15 cellular contexts compared by ENCODE assay signal in genomic region chr20:15336011-15336410, GRCh38.
DNase-seq lines count a peak whose midpoint lies in the region; ATAC-seq, FAIRE-seq and TF ChIP-seq lines count a peak whose summit lies in the region.
"Had no signal": no experiment of that assay in that cellular context is flagged by ENCODE, and none has a peak within 500 bp of the region (broad histone marks: within the 10 kb centered on the region; RNA-seq: fewer than 3 reads in every experiment).

No MANE protein-coding gene starts in this region.

- H2AFZ ChIP-seq in GM12878 (ENCODE audit: control insufficient read depth, low read depth, low read length) = no peak overlapping the region

- SMC1A ChIA-PET in GM12878 (lab: Charles Lee; ENCODE audit: uncharacterized antibody, unreplicated experiment) = no interaction called here

- H2AK5ac ChIP-seq in mesendoderm (ENCODE audit: low read length) = no peak overlapping the region

- 0 out of 2 replicates have a peak overlapping the region, but pooled peaks have one; percentile 10 for H3K4me2 ChIP-seq in GM12878 (ENCODE audit: control insufficient read depth, insufficient read depth)
- no peak overlapping the region for H3K4me2 ChIP-seq in mesendoderm (ENCODE audit: low read length)
- H3K4me2 ChIP-seq: BLaER1, KMS-11 had no signal

- no peak for TF ChIP-seq CTCF in GM12878 (IDR thresholded peaks at IDR 0.05 in 2 of 3, conservative IDR thresholded peaks at IDR 0.05 in 1 of 3; ENCODE audit: control insufficient read depth in 2 of 3, extremely low read depth in 1 of 3, insufficient read depth in 1 of 3, low read depth in 3 of 3, low read length in 3 of 3)

- CTCF ChIA-PET in GM12878 (lab: Yijun Ruan, JAX) = no interaction called here

- H3K4me1 ChIP-seq in HUES6 (ENCODE audit: control insufficient read depth, insufficient read depth, low read length) = peaks cover 5% of the 10 kb centered on the region; the same call in 1 of the 2 replicates
- H3K4me1 ChIP-seq in GM12878 (ENCODE audit: control insufficient read depth, insufficient read depth, low read length) = peaks cover 6% of the 10 kb centered on the region; the same call in 1 of the 2 replicates
- H3K4me1 ChIP-seq in mesendoderm (ENCODE audit: control insufficient read depth, low read depth, low read length) = peaks cover 4% of the 10 kb centered on the region
- H3K4me1 ChIP-seq: Caco-2 had no signal

- no peak overlapping the region for H4K8ac ChIP-seq in mesendoderm (ENCODE audit: low read depth, low read length)

- no peak for TF ChIP-seq EP300 in GM12878 (IDR thresholded peaks at IDR 0.05; ENCODE audit: borderline replicate concordance in 1 of 2, control insufficient read depth in 1 of 2, low read depth in 2 of 2, low read length in 2 of 2)

- POLR2A ChIA-PET in GM12878 (lab: Charles Lee) = no interaction called here

- no TSS peak for BruUV-seq in GM12878 (replicated peaks; lab: Mats Ljungman, UMichigan)

- DNase-seq in ELF-1 (ENCODE audit: low read depth, low spot score) = peak; percentile 58
- no peak for DNase-seq in GM12878 (ENCODE audit: low read depth, low spot score)
- DNase-seq in mesendoderm = peak; percentile 36
- no peak for DNase-seq in HT-29 (ENCODE audit: low spot score)
- DNase-seq in T-helper 9 cell = no peak
- DNase-seq in activated CD4-positive, alpha-beta T cell treated with anti-CD3 and anti-CD28 coated beads, Interleukin-2, amount 50 U/mL, for 48 hours = no peak
- DNase-seq: Caco-2; CD8-positive, alpha-beta memory T cell; DND-41; GF-D8 had no signal

- no peak overlapping the region for H3K4me3 ChIP-seq in HUES6 (ENCODE audit: low read depth, low read length)
- H3K4me3 ChIP-seq in GM12878 = no peak overlapping the region
- no peak overlapping the region for H3K4me3 ChIP-seq in mesendoderm (ENCODE audit: low read length)
- H3K4me3 ChIP-seq: BLaER1 had no signal

- RAD21 ChIA-PET in GM12878 (lab: Charles Lee; ENCODE audit: unreplicated experiment) = no interaction called here

- no peak overlapping the region for H2BK120ac ChIP-seq in mesendoderm (ENCODE audit: low read depth, low read length)

- H3K36me3 ChIP-seq in HUES6 (ENCODE audit: control insufficient read depth, insufficient read depth, low read length) (no peaks in the 10 kb centered on the region), GM12878 (ENCODE audit: control insufficient read depth in 2 of 2, insufficient read depth in 2 of 2, low read length in 1 of 2) (no peaks in the 10 kb centered on the region), mesendoderm (ENCODE audit: control insufficient read depth, insufficient read depth, low read length) (no peaks in the 10 kb centered on the region)
- H3K36me3 ChIP-seq: BLaER1 had no signal

- H3K9ac ChIP-seq in HUES6 (ENCODE audit: low read length) = no peak overlapping the region
- no peak overlapping the region for H3K9ac ChIP-seq in GM12878 (ENCODE audit: control insufficient read depth, insufficient read depth, low read length)
- H3K9ac ChIP-seq in mesendoderm (ENCODE audit: low read length) = no peak overlapping the region
- H3K9ac ChIP-seq: BLaER1, KMS-11 had no signal

- intact Hi-C loops in GM12878 (cut with micrococcal nuclease; ENCODE audit: unreplicated experiment) = no loop called here

- no peak overlapping the region for H3K4ac ChIP-seq in mesendoderm (ENCODE audit: low read depth, low read length)

- H3K27ac ChIP-seq in HUES6 (ENCODE audit: low read depth, low read length) (peak overlapping the region; percentile 37; the same call in 1 of the 2 replicates), GM12878 (ENCODE audit: control insufficient read depth, insufficient read depth) (no peak overlapping the region), mesendoderm (ENCODE audit: low read depth, low read length) (peak overlapping the region; percentile 44)
- H3K27ac ChIP-seq: BLaER1, KMS-11 had no signal

- 77% methylated on average over 2 of the region's 2 CpGs for WGBS in GM12878 (ENCODE audit: insufficient coverage, insufficient replicate concordance, low lambda C conversion rate, missing lambda C conversion rate)
- no CpG with 5 or more reads among the region's 2 CpGs for WGBS in mesendoderm (ENCODE audit: extremely low coverage, insufficient coverage, low lambda C conversion rate)

- FAIRE-seq in GM12878 (lab: Jason Lieb, UNC) = no peak
- FAIRE-seq: A204.1, H54 had no signal

- H2BK5ac ChIP-seq in mesendoderm (ENCODE audit: low read length) = no peak overlapping the region

- no peak overlapping the region for H4K5ac ChIP-seq in mesendoderm (ENCODE audit: low read length)

- no peaks in the 10 kb centered on the region for H4K20me1 ChIP-seq in GM12878 (ENCODE audit: control insufficient read depth, insufficient read depth)
- H4K20me1 ChIP-seq: BLaER1 had no signal

- no peaks in the 10 kb centered on the region for H3K79me1 ChIP-seq in mesendoderm (ENCODE audit: low read length)

- H3K23ac ChIP-seq in mesendoderm (ENCODE audit: low read length) = no peak overlapping the region

- H3K18ac ChIP-seq in mesendoderm (ENCODE audit: low read length) = peak overlapping the region; percentile 18

- no peak overlapping the region for H2BK15ac ChIP-seq in mesendoderm (replicated peaks; ENCODE audit: low read depth)

- H3K27me3 ChIP-seq in HUES6 (ENCODE audit: control insufficient read depth, insufficient read depth, low read length) (no peaks in the 10 kb centered on the region), GM12878 (replicated peaks in 1 of 2; ENCODE audit: control insufficient read depth in 2 of 2, insufficient read depth in 2 of 2, low read length in 1 of 2) (no peaks in the 10 kb centered on the region), mesendoderm (ENCODE audit: insufficient read depth, low read length, poor library complexity) (no peaks in the 10 kb centered on the region)
- H3K27me3 ChIP-seq: BLaER1 had no signal

- no peak for TF ChIP-seq RAD21 in GM12878 (IDR thresholded peaks at IDR 0.05; ENCODE audit: insufficient read depth, low read depth, low read length)

- in situ Hi-C loops in GM12878 (cut with MboI) = no loop called here

- no peak for TF ChIP-seq POLR2A in GM12878 (IDR thresholded peaks at IDR 0.05; ENCODE audit: low read depth, low read length)

- H3K56ac ChIP-seq in mesendoderm (ENCODE audit: low read length) = no peak overlapping the region

- no peaks in the 10 kb centered on the region for H3K9me3 ChIP-seq in HUES6 (ENCODE audit: control insufficient read depth, insufficient read depth, low read depth, low read length)
- H3K9me3 ChIP-seq in GM12878 (replicated peaks; ENCODE audit: control insufficient read depth, insufficient read depth, low read length) = no peaks in the 10 kb centered on the region
- H3K9me3 ChIP-seq: BLaER1, Caco-2 had no signal

- ATAC-seq in GM12878 = no peak

- H3K79me2 ChIP-seq in GM12878 (ENCODE audit: control insufficient read depth, insufficient read depth, low read length) = no peaks in the 10 kb centered on the region
- no peaks in the 10 kb centered on the region for H3K79me2 ChIP-seq in mesendoderm (ENCODE audit: control insufficient read depth, insufficient read depth, low read length)

TF ChIP-seq in GM12878, 131 proteins besides CTCF, POLR2A, EP300 and RAD21:
- TF ChIP-seq POLR2AphosphoS2 (IDR thresholded peaks at IDR 0.05; ENCODE audit: low read depth, low read length) (no peak), SMC3 (IDR thresholded peaks at IDR 0.05; ENCODE audit: borderline replicate concordance, low read length) (no peak), DPF2 (IDR thresholded peaks at IDR 0.05) (no peak), MEF2A (IDR thresholded peaks at IDR 0.05; ENCODE audit: insufficient read depth, low read depth, low read length) (no peak), POLR2AphosphoS5 (IDR thresholded peaks at IDR 0.05; ENCODE audit: low read length) (no peak), ZSCAN29 (IDR thresholded peaks at IDR 0.05) (no peak), BCLAF1 (IDR thresholded peaks at IDR 0.05) (no peak), CREB1 (IDR thresholded peaks at IDR 0.05; ENCODE audit: low read depth) (no peak), TBL1XR1 (IDR thresholded peaks at IDR 0.05; ENCODE audit: low read depth, low read length) (no peak)

Comparison
In these comparisons a context has a peak if more than half of its experiments do, and no peak if none do; other contexts are left out.
1. DNase-seq: peak in ELF-1 (single experiment) and mesendoderm (single experiment); none in GM12878 (single experiment), HT-29 (single experiment), T-helper 9 cell (single experiment) and activated CD4-positive, alpha-beta T cell treated with anti-CD3 and anti-CD28 coated beads, Interleukin-2, amount 50 U/mL, for 48 hours (0 of 2).